ENCODE assay signal across 27 cellular contexts in genomic region chr3:46835486-46835885, GRCh38. TPM values are rescaled to one million over a fixed set of nuclear protein-coding genes. Genes with fewer than 3 reads are reported as not detected.
"Had no signal": no experiment of that assay in that cellular context is flagged by ENCODE, and none has a peak within 500 bp of the region (broad histone marks: within the 10 kb centered on the region; RNA-seq: fewer than 3 reads in every experiment).

No MANE protein-coding gene starts in this region.

- H3K9me3 ChIP-seq: colonic mucosa had no signal

- H3K4me1 ChIP-seq: colonic mucosa had no signal

- DNase-seq: activated CD4-positive, alpha-beta memory T cell treated with anti-CD3 and anti-CD28 coated beads for 36 hours; activated CD4-positive, alpha-beta T cell treated with anti-CD3 and anti-CD28 coated beads for 1 hour; activated CD4-positive, alpha-beta T cell treated with anti-CD3 and anti-CD28 coated beads for 4 hours; activated CD4-positive, alpha-beta T cell treated with anti-CD3 and anti-CD28 coated beads, Interleukin-2, amount 50 U/mL, for 1 hour; activated effector memory CD4-positive, alpha-beta T cell treated with Interleukin-2 at 50 U/mL for 16 hours; activated gamma-delta T cell treated with Interleukin-2 at 50 U/mL for 16 hours; activated naive CD4-positive, alpha-beta T cell treated with anti-CD3 and anti-CD28 coated beads, Interleukin-2, amount 50 U/mL, for 16 hours; activated naive CD4-positive, alpha-beta T cell treated with Interleukin-2 at 50 U/mL for 16 hours; activated T-cell treated with anti-CD3 and anti-CD28 coated beads, Interleukin-2, amount 50 U/mL, for 4 hours; amniotic stem cell; anterior cingulate cortex; central memory CD4-positive, alpha-beta T cell; cerebellar nuclear complex; colonic mucosa; effector CD8-positive, alpha-beta T cell; foreskin fibroblast; glutamatergic neuron; heart left ventricle; T-helper 1 cell; T-helper 17 cell; T1000 had no signal

- H3K27me3 ChIP-seq: colonic mucosa, heart left ventricle had no signal

- H3K36me3 ChIP-seq: colonic mucosa had no signal

- H3K4me3 ChIP-seq: colonic mucosa, heart left ventricle had no signal

- H3K27ac ChIP-seq: colonic mucosa, epithelial cell of prostate, heart left ventricle had no signal

- ATAC-seq: activated CD8-positive, alpha-beta T cell treated with anti-CD3 and anti-CD28 coated beads, Interleukin-2, amount 10 ng/mL, durations not matched to agents 7 days and 5 days; activated T-cell treated with anti-CD3 and anti-CD28 coated beads, Interleukin-2, amount 50 U/mL, for 4 hours; activated T-helper 17 cell treated with anti-CD3 and anti-CD28 coated beads, Interleukin-2, amount 50 U/mL, for 72 hours; T-helper 17 cell had no signal

RNA-seq across cellular contexts. Expression of gene MYL3, which starts 27.8 kb away (rescaled TPM):
- total RNA-seq: activated CD4-positive, alpha-beta memory T cell treated with anti-CD3 and anti-CD28 coated beads for 36 hours; activated CD8-positive, alpha-beta T cell treated with anti-CD3 and anti-CD28 coated beads, Interleukin-2, amount 10 ng/mL, durations not matched to agents 7 days and 5 days; activated T-cell treated with anti-CD3 and anti-CD28 coated beads, Interleukin-2, amount 50 U/mL, for 4 hours; activated T-helper 17 cell treated with anti-CD3 and anti-CD28 coated beads, Interleukin-2, amount 50 U/mL, for 72 hours; dermis microvascular lymphatic vessel endothelial cell; endothelial cell of umbilical vein; frontal cortex; T-helper 17 cell had no signal
- polyA plus RNA-seq: endothelial cell of umbilical vein had no signal

RNA-seq across cellular contexts. Expression of gene PTH1R, which starts 42.0 kb away (rescaled TPM):
- total RNA-seq: activated CD4-positive, alpha-beta memory T cell treated with anti-CD3 and anti-CD28 coated beads for 36 hours; activated CD8-positive, alpha-beta T cell treated with anti-CD3 and anti-CD28 coated beads, Interleukin-2, amount 10 ng/mL, durations not matched to agents 7 days and 5 days; activated T-cell treated with anti-CD3 and anti-CD28 coated beads, Interleukin-2, amount 50 U/mL, for 4 hours; activated T-helper 17 cell treated with anti-CD3 and anti-CD28 coated beads, Interleukin-2, amount 50 U/mL, for 72 hours; T-helper 17 cell had no signal
